20 cellular contexts compared by ENCODE assay signal in genomic region chr1:199741586-199741985, GRCh38.
DNase-seq lines count a peak whose midpoint lies in the region; ATAC-seq, FAIRE-seq and TF ChIP-seq lines count a peak whose summit lies in the region.
"Had no signal": no experiment of that assay in that cellular context is flagged by ENCODE, and none has a peak within 500 bp of the region (broad histone marks: within the 10 kb centered on the region; RNA-seq: fewer than 3 reads in every experiment).

No MANE protein-coding gene starts in this region.

- no peaks in the 10 kb centered on the region for H3K27me3 ChIP-seq in BLaER1 treated with 17β-estradiol and CSF1 and Interleukin-3, amounts not matched to agents 10 nM and 100 nM
- no peaks in the 10 kb centered on the region for H3K27me3 ChIP-seq in RWPE2 (ENCODE audit: insufficient read depth, poor library complexity, severe bottlenecking)
- no peaks in the 10 kb centered on the region for H3K27me3 ChIP-seq in H1 (replicated peaks in 1 of 4; ENCODE audit: control insufficient read depth in 3 of 4, extremely low read depth in 1 of 4, insufficient read depth in 3 of 4, low read length in 3 of 4)
- no peaks in the 10 kb centered on the region for H3K27me3 ChIP-seq in SK-N-SH (ENCODE audit: insufficient read depth)
- no peaks in the 10 kb centered on the region for H3K27me3 ChIP-seq in prostate gland (replicated peaks; ENCODE audit: insufficient read depth)

- peak overlapping the region in 5 of 11 experiments; percentile 46 to 73 (median 66); a peak in 10 of 22 replicates for H3K4me2 ChIP-seq in BLaER1 treated with 17β-estradiol and CSF1 and Interleukin-3, amounts not matched to agents 10 nM and 100 nM
- H3K4me2 ChIP-seq in H1 (ENCODE audit: insufficient read depth in 1 of 2, low read depth in 2 of 2, low read length in 2 of 2) (no peak overlapping the region), SK-N-SH (no peak overlapping the region)

- no peak overlapping the region for H3K18ac ChIP-seq in H1 (ENCODE audit: extremely low read depth, low read length)

- TF ChIP-seq RAD21 in H1 (IDR thresholded peaks at IDR 0.05 in 1 of 2, conservative IDR thresholded peaks at IDR 0.05 in 1 of 2; ENCODE audit: low read depth in 2 of 2, low read length in 2 of 2) (no peak), SK-N-SH (IDR thresholded peaks at IDR 0.05; ENCODE audit: low read length) (no peak)

- H3F3A ChIP-seq in SK-N-SH (replicated peaks; ENCODE audit: insufficient read depth), result peaks cover 11% of the 10 kb centered on the region

- H4K20me1 ChIP-seq in BLaER1 treated with 17β-estradiol and CSF1 and Interleukin-3, amounts not matched to agents 10 nM and 100 nM, result no peaks in the 10 kb centered on the region
- H4K20me1 ChIP-seq in H1 (replicated peaks in 1 of 2; ENCODE audit: control insufficient read depth in 1 of 2, insufficient read depth in 2 of 2, low read length in 2 of 2) (no peaks in the 10 kb centered on the region), SK-N-SH (ENCODE audit: insufficient read depth) (no peaks in the 10 kb centered on the region)

- CTCF ChIA-PET in H1 (lab: Charles Lee; ENCODE audit: partially characterized antibody) (interaction anchor here (0.6 kb wide), 1 partner anchor 206 kb away, joined by 3 read pairs; no protein-coding TSS in a partner anchor), SK-N-SH (lab: Yijun Ruan, JAX) (interaction anchor here (0.7 to 1.2 kb wide), 2 partner anchors 19 to 285 kb away, joined by 3 to 4 read pairs; no protein-coding TSS in a partner anchor)

- H3K79me2 ChIP-seq in H1 (ENCODE audit: control insufficient read depth in 1 of 2, insufficient read depth in 2 of 2, low read length in 2 of 2) (no peaks in the 10 kb centered on the region), SK-N-SH (ENCODE audit: insufficient read depth) (no peaks in the 10 kb centered on the region)

- no peaks in the 10 kb centered on the region for H3K79me1 ChIP-seq in H1 (ENCODE audit: low read depth, low read length)

- no peak overlapping the region for H3K14ac ChIP-seq in H1 (ENCODE audit: insufficient read length)

- TF ChIP-seq CTCF in RWPE2 (IDR thresholded peaks at IDR 0.05; ENCODE audit: poor library complexity, severe bottlenecking) (no peak), H1 (IDR thresholded peaks at IDR 0.05; ENCODE audit: control extremely low read depth in 1 of 3, insufficient read depth in 1 of 3, low read depth in 1 of 3, low read length in 3 of 3) (no peak), SK-N-SH (IDR thresholded peaks at IDR 0.05) (no peak), prostate gland (IDR thresholded peaks at IDR 0.05) (no peak)

- no peak overlapping the region for H2BK15ac ChIP-seq in H1 (ENCODE audit: low read length)

- TF ChIP-seq POLR2A in H1 (IDR thresholded peaks at IDR 0.05; ENCODE audit: control extremely low read depth in 1 of 2, low read depth in 2 of 2, low read length in 2 of 2), result no peak
- TF ChIP-seq POLR2A in prostate gland (IDR thresholded peaks at IDR 0.05), result no peak

- peaks cover 0 to 65% (median 17%) of the 10 kb centered on the region in 10 experiments; a peak in 13 of 20 replicates for H3K4me1 ChIP-seq in BLaER1 treated with 17β-estradiol and CSF1 and Interleukin-3, amounts not matched to agents 10 nM and 100 nM
- H3K4me1 ChIP-seq in RWPE2 (ENCODE audit: insufficient read depth, poor library complexity, severe bottlenecking) (peaks cover 24% of the 10 kb centered on the region), H1 (replicated peaks in 1 of 4; ENCODE audit: control insufficient read depth in 3 of 4, insufficient read depth in 4 of 4, low read length in 3 of 4) (no peaks in the 10 kb centered on the region), SK-N-SH (ENCODE audit: control insufficient read depth in 1 of 2, insufficient read depth in 2 of 2, low read depth in 1 of 2, low read length in 1 of 2) (peaks cover 0 to 12% of the 10 kb centered on the region in 2 experiments; a peak in 1 of 4 replicates), prostate gland (replicated peaks) (no peaks in the 10 kb centered on the region)
- H3K4me1 ChIP-seq: Caco-2 had no signal

- H2AFZ ChIP-seq in H1 (ENCODE audit: low read length) (peak overlapping the region; percentile 73; the same call in 1 of the 2 replicates), SK-N-SH (ENCODE audit: low read depth) (no peak overlapping the region)
- H2AFZ ChIP-seq: GM23248 had no signal

- no peak overlapping the region for H2BK120ac ChIP-seq in H1 (replicated peaks; ENCODE audit: low read depth, low read length)

- no peak overlapping the region for H3K9ac ChIP-seq in BLaER1 treated with 17β-estradiol and CSF1 and Interleukin-3, amounts not matched to agents 10 nM and 100 nM
- H3K9ac ChIP-seq in H1 (replicated peaks in 1 of 4; ENCODE audit: extremely low read depth in 1 of 4, low read depth in 3 of 4, low read length in 3 of 4) (no peak overlapping the region; a peak in 1 of 7 replicates), SK-N-SH (no peak overlapping the region)
- H3K9ac ChIP-seq: GM23248 had no signal

- H3K27ac ChIP-seq in BLaER1 treated with 17β-estradiol and CSF1 and Interleukin-3, amounts not matched to agents 10 nM and 100 nM, result peak overlapping the region in 6 of 11 experiments; percentile 19 to 76 (median 60); a peak in 8 of 22 replicates
- H3K27ac ChIP-seq in RWPE2 (ENCODE audit: poor library complexity, severe bottlenecking) (peak overlapping the region; percentile 77), H1 (ENCODE audit: low read depth, low read length) (no peak overlapping the region), SK-N-SH (ENCODE audit: low read depth in 2 of 2, low read length in 1 of 2) (no peak overlapping the region), prostate gland (no peak overlapping the region)
- H3K27ac ChIP-seq: C4-2B, GM23248 had no signal

- no peak overlapping the region for H4K5ac ChIP-seq in H1 (ENCODE audit: insufficient read length, low read depth, low read length)

- no peaks in the 10 kb centered on the region for H3K9me2 ChIP-seq in SK-N-SH

- no peak overlapping the region for H2AK5ac ChIP-seq in H1 (ENCODE audit: low read depth, low read length)

- H3K23me2 ChIP-seq in H1 (ENCODE audit: low read depth, low read length), result no peaks in the 10 kb centered on the region

- DNase-seq in RWPE2 (ENCODE audit: low spot score), result no peak
- no peak for DNase-seq in H1 (ENCODE audit: low read depth in 1 of 2, low spot score in 2 of 2)
- DNase-seq in urothelium cell line (ENCODE audit: low spot score), result no peak
- no peak for DNase-seq in SK-N-SH
- no peak for DNase-seq in NCI-H526 treated with DMSO at 0.1 percent for 48 hours (lab: John Stamatoyannopoulos, UW)
- DNase-seq in prostate gland (ENCODE audit: low spot score), result no peak
- DNase-seq: 8988T; Caco-2; CD4-positive, CD25-positive, alpha-beta regulatory T cell; CD8-positive, alpha-beta T cell; DMS153; DND-41; EL; GDM1; GM23248; H9 had no signal

- no peaks in the 10 kb centered on the region for H3K36me3 ChIP-seq in BLaER1 treated with 17β-estradiol and CSF1 and Interleukin-3, amounts not matched to agents 10 nM and 100 nM
- H3K36me3 ChIP-seq in RWPE2 (ENCODE audit: low read depth) (no peaks in the 10 kb centered on the region), H1 (ENCODE audit: control insufficient read depth in 2 of 4, insufficient read depth in 4 of 4, low read length in 3 of 4) (no peaks in the 10 kb centered on the region), SK-N-SH (replicated peaks in 1 of 2; ENCODE audit: control insufficient read depth in 1 of 2, insufficient read depth in 2 of 2, low read length in 1 of 2) (no peaks in the 10 kb centered on the region), prostate gland (no peaks in the 10 kb centered on the region)

- no peak overlapping the region for H2BK12ac ChIP-seq in H1 (ENCODE audit: low read depth, low read length)

- H2BK5ac ChIP-seq in H1 (ENCODE audit: low read depth, low read length), result no peak overlapping the region

- no peak overlapping the region; the same call in 1 of the 2 replicates for H2BK20ac ChIP-seq in H1 (ENCODE audit: low read length)

- no peak overlapping the region for H3K56ac ChIP-seq in H1 (replicated peaks; ENCODE audit: insufficient read length, low read depth, low read length)

- no peak overlapping the region for H3K4ac ChIP-seq in H1 (replicated peaks; ENCODE audit: insufficient read length, low read depth, low read length)

- H4K8ac ChIP-seq in H1 (ENCODE audit: extremely low read depth, insufficient read depth, low read length), result peak overlapping the region; percentile 1; the same call in 1 of the 2 replicates

- no peak overlapping the region for H3K23ac ChIP-seq in H1 (ENCODE audit: insufficient read length)

- POLR2A ChIA-PET in H1 (lab: Charles Lee; ENCODE audit: partially characterized antibody) (interaction anchor here (1.3 kb wide), 1 partner anchor 11 kb away, joined by 3 read pairs; no protein-coding TSS in a partner anchor), SK-N-SH (lab: Yijun Ruan, JAX) (no interaction called here)

- H3K4me3 ChIP-seq in BLaER1 treated with 17β-estradiol and CSF1 and Interleukin-3, amounts not matched to agents 10 nM and 100 nM, result no peak overlapping the region
- H3K4me3 ChIP-seq in RWPE2 (ENCODE audit: severe bottlenecking) (no peak overlapping the region), H1 (ENCODE audit: extremely low read depth in 1 of 4, insufficient read depth in 2 of 4, low read depth in 3 of 4, low read length in 4 of 4) (no peak overlapping the region), SK-N-SH (ENCODE audit: low read depth in 2 of 2, low read length in 1 of 2) (no peak overlapping the region), prostate gland (no peak overlapping the region)
- H3K4me3 ChIP-seq: GM12878, GM23248 had no signal

- intact Hi-C loops in prostate gland (cut with DNase I), result no loop called here

- no peak for TF ChIP-seq EP300 in H1 (IDR thresholded peaks at IDR 0.05; ENCODE audit: borderline replicate concordance in 1 of 2, low read depth in 2 of 2, low read length in 2 of 2)
- no peak for TF ChIP-seq EP300 in SK-N-SH (IDR thresholded peaks at IDR 0.05; ENCODE audit: borderline replicate concordance in 1 of 2, low read depth in 1 of 2, low read length in 1 of 2)

- no peak overlapping the region for H4K91ac ChIP-seq in H1 (replicated peaks; ENCODE audit: insufficient read length, low read length)

- H3K9me3 ChIP-seq in BLaER1 treated with 17β-estradiol and CSF1 and Interleukin-3, amounts not matched to agents 10 nM and 100 nM (replicated peaks in 1 of 11), result no peaks in the 10 kb centered on the region
- H3K9me3 ChIP-seq in RWPE2 (ENCODE audit: severe bottlenecking) (no peaks in the 10 kb centered on the region), H1 (ENCODE audit: insufficient read depth in 2 of 2, low read depth in 1 of 2, low read length in 1 of 2) (no peaks in the 10 kb centered on the region), SK-N-SH (no peaks in the 10 kb centered on the region), prostate gland (no peaks in the 10 kb centered on the region)
- H3K9me3 ChIP-seq: Caco-2 had no signal

- WGBS in H1 (ENCODE audit: extremely low coverage in 1 of 2, insufficient coverage in 1 of 2, insufficient read length in 1 of 2, insufficient replicate concordance in 2 of 2, low coverage in 1 of 2, low lambda C conversion rate in 2 of 2, missing lambda C conversion rate in 1 of 2), 2 experiments, result 88% methylated on average over 7 of the region's 7 CpGs; no CpG with 5 or more reads in 1 of the 2 experiments
- WGBS in SK-N-SH (ENCODE audit: low lambda C conversion rate), result 78% methylated on average over 7 of the region's 7 CpGs
- 75% methylated on average over 7 of the region's 7 CpGs for WGBS in prostate gland

- ATAC-seq in RWPE2 (ENCODE audit: low read depth), result no peak
- ATAC-seq: CD8-positive, alpha-beta T cell; GM12878 had no signal

- FAIRE-seq in H1 (lab: Jason Lieb, UNC) (no peak), urothelium cell line (lab: Jason Lieb, UNC) (peak; percentile 23)
- FAIRE-seq: GM12878, GM19239 had no signal

Comparison
In these comparisons a context has a peak if more than half of its experiments do, and no peak if none do; other contexts are left out.
1. H3K27ac ChIP-seq: peak in BLaER1 treated with 17β-estradiol and CSF1 and Interleukin-3, amounts not matched to agents 10 nM and 100 nM (6 of 11) and RWPE2 (single experiment); none in H1 (single experiment), SK-N-SH (0 of 2) and prostate gland (0 of 2).